ENCODE assay signal across 19 cellular contexts in the genomic region with DNA sequence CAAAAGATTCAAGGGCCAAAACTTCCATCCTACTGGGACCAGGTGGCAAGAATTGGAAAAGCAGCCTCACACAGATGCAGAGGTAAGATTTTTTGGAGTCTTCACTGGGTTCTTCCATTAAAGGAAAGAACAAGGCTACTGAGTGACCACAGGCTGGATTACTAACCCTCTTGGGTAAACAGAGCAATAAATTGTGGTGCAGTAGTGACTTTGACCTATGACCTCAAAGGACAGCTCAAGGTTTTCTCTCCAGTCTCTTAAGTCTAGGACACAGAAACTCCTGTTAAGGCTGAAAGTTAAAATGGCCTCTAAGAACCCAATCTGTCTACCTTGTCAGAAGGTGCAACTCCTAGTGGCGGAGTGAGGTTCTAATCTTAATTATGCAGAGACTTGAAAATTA.
"Had no signal": no experiment of that assay in that cellular context is flagged by ENCODE, and none has a peak within 500 bp of the region (broad histone marks: within the 10 kb centered on the region; RNA-seq: fewer than 3 reads in every experiment).

No MANE protein-coding gene starts in this region.

- H3K27me3 ChIP-seq: esophagus squamous epithelium, neutrophil, sigmoid colon, stomach, transverse colon had no signal

- H3K27ac Mint-ChIP-seq: effector memory CD8-positive, alpha-beta T cell; immature natural killer cell; memory B cell; natural killer cell treated with Interleukin-12 subunit alpha and Interleukin-12 subunit beta and Interleukin-15 and Interleukin-18, amount 100 ng/mL, for 72 hours had no signal

- H3K36me3 ChIP-seq: esophagus squamous epithelium, left ventricle myocardium inferior, lower lobe of right lung, neutrophil, sigmoid colon, stomach, thoracic aorta, transverse colon had no signal

- H3K9me3 Mint-ChIP-seq: natural killer cell treated with Interleukin-12 subunit alpha and Interleukin-12 subunit beta and Interleukin-15 and Interleukin-18, amount 100 ng/mL, for 72 hours had no signal

- H3K27me3 Mint-ChIP-seq: effector memory CD8-positive, alpha-beta T cell; memory B cell had no signal

- H3K4me1 Mint-ChIP-seq: immature natural killer cell, memory B cell had no signal

- H3K9me3 ChIP-seq: esophagus squamous epithelium, left ventricle myocardium inferior, lower lobe of right lung, neutrophil, sigmoid colon, stomach, thoracic aorta, transverse colon had no signal

- DNase-seq: cortex of kidney; effector memory CD8-positive, alpha-beta T cell; esophagus squamous epithelium; foreskin fibroblast; immature natural killer cell; left ventricle myocardium inferior; lower lobe of right lung; midbrain; sigmoid colon; stimulated activated CD4-positive, alpha-beta T cell treated with anti-CD3 and anti-CD28 coated beads, Interleukin-12 subunit alpha, Interleukin-12 subunit beta, amount 100 ng/mL, for 4 hours; stimulated activated naive CD4-positive, alpha-beta T cell; stomach; substantia nigra; transverse colon had no signal

- H3K27ac ChIP-seq: esophagus squamous epithelium, left ventricle myocardium inferior, lower lobe of right lung, neutrophil, sigmoid colon, skin epidermis, stomach, thoracic aorta, transverse colon had no signal

- H3K4me1 ChIP-seq: esophagus squamous epithelium, left ventricle myocardium inferior, lower lobe of right lung, sigmoid colon, stomach, transverse colon had no signal

- ATAC-seq: effector memory CD8-positive, alpha-beta T cell; lower lobe of right lung; natural killer cell treated with Interleukin-12 subunit alpha and Interleukin-12 subunit beta and Interleukin-15 and Interleukin-18, amount 100 ng/mL, for 72 hours had no signal

- H3K36me3 Mint-ChIP-seq: immature natural killer cell; memory B cell; natural killer cell treated with Interleukin-12 subunit alpha and Interleukin-12 subunit beta and Interleukin-15 and Interleukin-18, amount 100 ng/mL, for 72 hours had no signal

- H3K4me3 Mint-ChIP-seq: effector memory CD8-positive, alpha-beta T cell; immature natural killer cell; memory B cell; natural killer cell treated with Interleukin-12 subunit alpha and Interleukin-12 subunit beta and Interleukin-15 and Interleukin-18, amount 100 ng/mL, for 72 hours had no signal

- H3K4me3 ChIP-seq: esophagus squamous epithelium, left ventricle myocardium inferior, lower lobe of right lung, sigmoid colon, skin epidermis, stomach, thoracic aorta, transverse colon had no signal
